In genomic region chr20:38298768-38299288, GRCh38 we compare ENCODE assay signal across 11 cellular contexts. TPM values are rescaled to one million over a fixed set of nuclear protein-coding genes. Genes with fewer than 3 reads are reported as not detected.
DNase-seq lines count a peak whose midpoint lies in the region; ATAC-seq and TF ChIP-seq lines count a peak whose summit lies in the region.
"Had no signal": no experiment of that assay in that cellular context is flagged by ENCODE, and none has a peak within 500 bp of the region (broad histone marks: within the 10 kb centered on the region; RNA-seq: fewer than 3 reads in every experiment).

No MANE protein-coding gene starts in this region.

- no peaks in the 10 kb centered on the region for H3K9me3 ChIP-seq in mammary epithelial cell (replicated peaks; ENCODE audit: insufficient read depth, low read length)
- H3K9me3 ChIP-seq in sigmoid colon: no peaks in the 10 kb centered on the region

- TF ChIP-seq POLR2A in sigmoid colon (IDR thresholded peaks at IDR 0.05): no peak

- no peak for ATAC-seq in naive thymus-derived CD8-positive, alpha-beta T cell

- H3K27me3 Mint-ChIP-seq in HFFc6 (ENCODE audit: insufficient read depth): peaks cover 16% of the 10 kb centered on the region
- H3K27me3 Mint-ChIP-seq in naive thymus-derived CD8-positive, alpha-beta T cell: peaks cover 16 to 66% (median 34%) of the 10 kb centered on the region in 5 donors

- no peaks in the 10 kb centered on the region for H3K36me3 Mint-ChIP-seq in HFFc6 (ENCODE audit: low read depth)
- H3K36me3 Mint-ChIP-seq in naive thymus-derived CD8-positive, alpha-beta T cell: no peaks in the 10 kb centered on the region

- peak overlapping the region; percentile 86 for H2AFZ ChIP-seq in mammary epithelial cell (ENCODE audit: low read depth, low read length)

- H3K36me3 ChIP-seq in mammary epithelial cell (ENCODE audit: insufficient read depth, low read length) (no peaks in the 10 kb centered on the region), sigmoid colon (no peaks in the 10 kb centered on the region)

- no peak overlapping the region for H3K4me3 Mint-ChIP-seq in HFFc6
- H3K4me3 Mint-ChIP-seq in naive thymus-derived CD8-positive, alpha-beta T cell: no peak overlapping the region

- no peaks in the 10 kb centered on the region for H3K9me3 Mint-ChIP-seq in HFFc6
- H3K9me3 Mint-ChIP-seq in naive thymus-derived CD8-positive, alpha-beta T cell: no peaks in the 10 kb centered on the region

- H3K4me3 ChIP-seq in mammary epithelial cell (replicated peaks in 1 of 3; ENCODE audit: insufficient read depth in 1 of 3, low read depth in 2 of 3, low read length in 3 of 3) (no peak overlapping the region), sigmoid colon (no peak overlapping the region)

- TF ChIP-seq EP300 in sigmoid colon (IDR thresholded peaks at IDR 0.05): peak in 1 of 4 donors; percentile 13

- intact Hi-C loops in mammary epithelial cell (cut with micrococcal nuclease): no loop called here
- intact Hi-C loops in sigmoid colon (cut with DNase I): loop anchor here (5.0 kb wide), 1 partner anchor 37 kb away; the partner anchor contains the start of gene KIAA1755

- 10% methylated on average over 12 of the region's 13 CpGs for WGBS in mammary epithelial cell (ENCODE audit: low coverage, missing lambda C conversion rate)
- 42 to 58% methylated on average over 13 of the region's 13 CpGs for WGBS in sigmoid colon, 2 donors

- DNase-seq in HFFc6 (no peak), mammary epithelial cell (peak; percentile 16), iris pigment epithelial cell (ENCODE audit: low read depth) (peak; percentile 76), sigmoid colon (peak; percentile 96), middle frontal gyrus (ENCODE audit: extremely low spot score, low spot score) (no peak), GM10248 (ENCODE audit: extremely low spot score) (no peak)
- no peak for DNase-seq in stimulated activated CD4-positive, alpha-beta T cell treated with anti-CD3 and anti-CD28 coated beads, Interleukin-12 subunit alpha, Interleukin-12 subunit beta, amount 100 ng/mL, for 4 hours
- no peak for DNase-seq in naive thymus-derived CD8-positive, alpha-beta T cell
- DNase-seq: activated CD4-positive, alpha-beta T cell treated with anti-CD3 and anti-CD28 coated beads, Interleukin-2, amount 50 U/mL, for 48 hours; NCI-H1694 treated with DMSO at 0.1 percent for 48 hours had no signal

- H3K79me2 ChIP-seq in mammary epithelial cell (ENCODE audit: insufficient read depth, low read length): no peaks in the 10 kb centered on the region

- in situ Hi-C loops in mammary epithelial cell (cut with MboI; ENCODE audit: low sequenced_read_pairs in 2 of 2): no loop called here

- H4K20me1 ChIP-seq in mammary epithelial cell (ENCODE audit: insufficient read depth, low read length): no peaks in the 10 kb centered on the region

- H3K4me1 ChIP-seq in mammary epithelial cell (ENCODE audit: insufficient read depth, low read length) (peaks cover 14% of the 10 kb centered on the region), sigmoid colon (peaks cover 0 to 18% (median 16%) of the 10 kb centered on the region in 4 donors)

- peak overlapping the region; percentile 65 for H3K27ac Mint-ChIP-seq in HFFc6
- H3K27ac Mint-ChIP-seq in naive thymus-derived CD8-positive, alpha-beta T cell: no peak overlapping the region

- dilution Hi-C loops in mammary epithelial cell (cut with HindIII; ENCODE audit: low sequenced_read_pairs): no loop called here

- TF ChIP-seq CTCF in HFFc6 (IDR thresholded peaks at IDR 0.05) (no peak), mammary epithelial cell (conservative IDR thresholded peaks at IDR 0.05 in 1 of 2, IDR thresholded peaks at IDR 0.05 in 1 of 2; ENCODE audit: extremely low read depth in 1 of 2, insufficient read depth in 1 of 2, low read depth in 1 of 2, low read length in 2 of 2) (no peak), sigmoid colon (IDR thresholded peaks at IDR 0.05) (no peak), GM10248 (IDR thresholded peaks at IDR 0.05; ENCODE audit: control extremely low read depth, extremely low read depth, low read depth, missing control alignments) (no peak)

- H3K27ac ChIP-seq in mammary epithelial cell (ENCODE audit: insufficient read depth, low read depth, low read length): no peak overlapping the region
- H3K27ac ChIP-seq in sigmoid colon: peak overlapping the region; percentile 74 to 82 (median 80)

- no peaks in the 10 kb centered on the region for H3K27me3 ChIP-seq in mammary epithelial cell (ENCODE audit: insufficient read depth, low read length)
- peaks cover 0 to 5% (median 0%) of the 10 kb centered on the region in 3 donors for H3K27me3 ChIP-seq in sigmoid colon

- CTCF ChIA-PET in mammary epithelial cell (lab: Charles Lee; ENCODE audit: low non-redundant PET) (interaction anchor here (0.6 kb wide), 2 partner anchors 110 to 255 kb away, joined by 3 to 4 read pairs; no protein-coding TSS in a partner anchor), GM10248 (lab: Yijun Ruan, JAX) (interaction anchor here (1.0 to 1.4 kb wide), 3 partner anchors 78 to 110 kb away, joined by 3 to 4 read pairs (median 3); no protein-coding TSS in a partner anchor)

- POLR2A ChIA-PET in GM10248 (lab: Yijun Ruan, JAX): interaction anchor here (0.6 kb wide), 1 partner anchor 250 kb away, joined by 5 read pairs; no protein-coding TSS in a partner anchor
- POLR2A ChIA-PET in naive thymus-derived CD8-positive, alpha-beta T cell (lab: Charles Lee): no interaction called here

- H3K9ac ChIP-seq in mammary epithelial cell (ENCODE audit: insufficient read depth, low read length): no peak overlapping the region

- H3K4me1 Mint-ChIP-seq in HFFc6 (ENCODE audit: low read depth): no peaks in the 10 kb centered on the region
- peaks cover 4 to 15% (median 8%) of the 10 kb centered on the region in 4 donors for H3K4me1 Mint-ChIP-seq in naive thymus-derived CD8-positive, alpha-beta T cell

- BruUV-seq in mammary epithelial cell (replicated peaks; lab: Mats Ljungman, UMichigan): no TSS peak

- no peak overlapping the region for H3K4me2 ChIP-seq in mammary epithelial cell (ENCODE audit: insufficient read depth, low read depth, low read length)

RNA-seq across cellular contexts. Expression of gene BPI, which starts 5.1 kb away (rescaled TPM):
- total RNA-seq in HFFc6 (2021; fragmentation: NEBNext Ultra II Directional; extraction: Animal tissue kit (Norgen Biotek cat#: 25700)): not detected
- not detected for total RNA-seq in mammary epithelial cell
- polyA plus RNA-seq in mammary epithelial cell: not detected
- not detected for polyA minus RNA-seq in mammary epithelial cell
- under 1 TPM in 1 of 4 donors, not detected in 3; 0.99 TPM for total RNA-seq in sigmoid colon
- polyA plus RNA-seq in sigmoid colon: under 1 TPM in 1 of 3 donors, not detected in 2; 0.09 TPM
- total RNA-seq in naive thymus-derived CD8-positive, alpha-beta T cell: not detected
- polyA plus RNA-seq in naive thymus-derived CD8-positive, alpha-beta T cell: not detected
- total RNA-seq: Daoy had no signal

RNA-seq across cellular contexts. Expression of gene KIAA1755, which starts 38.3 kb away (rescaled TPM):
- total RNA-seq in HFFc6 (2021; fragmentation: NEBNext Ultra II Directional; extraction: Animal tissue kit (Norgen Biotek cat#: 25700)): 1 to 10 TPM; 1.2 to 4.4 (median 2.2) TPM
- total RNA-seq in mammary epithelial cell (under 1 TPM; 0.40 to 0.83 TPM), sigmoid colon (10 to 100 TPM in 3 of 4 donors, 1 to 10 TPM in 1; 9.2 to 39.1 (median 17.1) TPM)
- polyA plus RNA-seq in mammary epithelial cell (0.41 TPM), sigmoid colon (1 to 10 TPM in 2 of 3 donors, not detected in 1; 1.2 to 6.4 TPM)
- polyA minus RNA-seq in mammary epithelial cell: 2.3 TPM
- total RNA-seq in naive thymus-derived CD8-positive, alpha-beta T cell: not detected
- polyA plus RNA-seq in naive thymus-derived CD8-positive, alpha-beta T cell: not detected

RNA-seq across cellular contexts. Expression of gene LBP, which starts 47.5 kb away (rescaled TPM):
- not detected for total RNA-seq in HFFc6 (2021; fragmentation: NEBNext Ultra II Directional; extraction: Animal tissue kit (Norgen Biotek cat#: 25700))
- total RNA-seq in mammary epithelial cell: not detected
- polyA plus RNA-seq in mammary epithelial cell: not detected
- not detected for polyA minus RNA-seq in mammary epithelial cell
- total RNA-seq in sigmoid colon: under 1 TPM in 1 of 4 donors, not detected in 3; 0.49 TPM
- 1 to 10 TPM in 1 of 3 donors, not detected in 2; 1.9 TPM for polyA plus RNA-seq in sigmoid colon
- not detected for total RNA-seq in naive thymus-derived CD8-positive, alpha-beta T cell
- polyA plus RNA-seq in naive thymus-derived CD8-positive, alpha-beta T cell: not detected
- total RNA-seq: Daoy had no signal

Comparison
In these comparisons a context has a peak if more than half of its experiments do, and no peak if none do; other contexts are left out.
1. DNase-seq: peak in mammary epithelial cell (single experiment), iris pigment epithelial cell (single experiment) and sigmoid colon (single experiment); none in HFFc6 (single experiment), middle frontal gyrus (single experiment), GM10248 (single experiment), stimulated activated CD4-positive, alpha-beta T cell treated with anti-CD3 and anti-CD28 coated beads, Interleukin-12 subunit alpha, Interleukin-12 subunit beta, amount 100 ng/mL, for 4 hours (single experiment) and naive thymus-derived CD8-positive, alpha-beta T cell (0 of 10).